ENCODE assay signal across 9 cellular contexts in the genomic region with DNA sequence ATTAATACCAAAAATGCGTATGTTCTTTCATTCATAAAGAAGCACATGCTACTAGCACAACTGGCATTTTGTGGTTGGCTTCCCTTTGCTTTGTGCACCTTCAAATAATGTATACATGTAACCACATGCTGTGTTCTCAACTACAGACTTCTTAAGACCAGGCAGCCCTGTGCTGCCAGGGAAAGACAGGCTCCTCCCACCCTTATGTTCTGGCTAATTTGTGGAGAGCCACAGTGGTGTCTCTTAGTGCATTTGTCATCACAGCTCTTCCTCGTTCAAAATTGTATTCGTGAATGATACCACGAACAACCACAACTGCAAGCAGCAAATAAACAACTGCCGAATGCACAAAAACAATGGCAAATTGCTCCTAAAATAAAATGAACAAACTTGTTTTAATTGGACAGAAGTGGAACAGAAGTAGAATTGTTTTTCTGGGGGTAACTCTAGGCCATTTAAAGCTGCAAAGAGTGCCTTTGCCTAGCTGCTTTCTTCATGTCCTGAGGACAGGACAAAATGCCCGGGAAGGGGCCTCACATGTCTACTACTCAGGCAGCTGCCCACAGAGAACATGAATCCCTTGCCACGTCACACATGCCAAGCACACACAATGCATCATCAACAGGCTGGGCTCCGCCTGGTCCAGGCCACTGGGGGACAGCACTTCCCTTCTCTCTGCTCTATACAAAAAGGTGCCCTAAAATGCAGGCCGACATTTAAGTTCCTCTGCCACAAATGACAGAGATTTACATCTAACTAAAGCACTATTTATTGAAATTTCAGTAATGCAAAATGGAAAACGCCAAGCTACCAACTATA. TPM values are rescaled to one million over a fixed set of nuclear protein-coding genes. Genes with fewer than 3 reads are reported as not detected.
DNase-seq lines count a peak whose midpoint lies in the region; ATAC-seq and TF ChIP-seq lines count a peak whose summit lies in the region.
"Had no signal": no experiment of that assay in that cellular context is flagged by ENCODE, and none has a peak within 500 bp of the region (broad histone marks: within the 10 kb centered on the region; RNA-seq: fewer than 3 reads in every experiment).

No MANE protein-coding gene starts in this region.

- intact Hi-C loops in sigmoid colon (cut with DNase I), result no loop called here
- intact Hi-C loops in colonic mucosa (cut with DNase I), result no loop called here

- TF ChIP-seq POLR2A in sigmoid colon (IDR thresholded peaks at IDR 0.05), result no peak

- H3K27me3 ChIP-seq in sigmoid colon (no peaks in the 10 kb centered on the region), colonic mucosa (no peaks in the 10 kb centered on the region)

- no peak for ATAC-seq in GM21576 (IDR thresholded peaks at IDR 0.05; ENCODE audit: unreplicated experiment)

- H3K4me1 ChIP-seq in sigmoid colon (peaks cover 0 to 73% (median 68%) of the 10 kb centered on the region in 4 donors), colonic mucosa (no peaks in the 10 kb centered on the region)

- H3K36me3 ChIP-seq in sigmoid colon (peaks cover 0 to 3% (median 0%) of the 10 kb centered on the region in 4 donors), colonic mucosa (no peaks in the 10 kb centered on the region)

- H3K9me3 ChIP-seq in sigmoid colon (no peaks in the 10 kb centered on the region), colonic mucosa (no peaks in the 10 kb centered on the region)

- WGBS in sigmoid colon, 2 donors, result 72 to 84% methylated on average over 10 of the region's 10 CpGs

- no peak for TF ChIP-seq CTCF in sigmoid colon (IDR thresholded peaks at IDR 0.05)
- TF ChIP-seq CTCF in GM10266 (IDR thresholded peaks at IDR 0.05; ENCODE audit: control insufficient read depth, insufficient read depth, low read depth, missing control alignments), result no peak
- no peak for TF ChIP-seq CTCF in colonic mucosa (IDR thresholded peaks at IDR 0.05)

- TF ChIP-seq EP300 in sigmoid colon (IDR thresholded peaks at IDR 0.05), result no peak

- H3K27ac ChIP-seq in angular gyrus (ENCODE audit: low read depth, low read length) (peak overlapping the region; percentile 10), sigmoid colon (no peak overlapping the region), colonic mucosa (no peak overlapping the region)

- DNase-seq in COR-L47 (lab: John Stamatoyannopoulos, UW), result peak; percentile 29
- peak; percentile 70 for DNase-seq in NCI-H1694 (lab: John Stamatoyannopoulos, UW)
- peak; percentile 83 for DNase-seq in medulla oblongata (ENCODE audit: extremely low spot score)
- no peak for DNase-seq in sigmoid colon
- DNase-seq in GM10266 (ENCODE audit: extremely low spot score), result no peak
- DNase-seq in colonic mucosa, result no peak

- no peak overlapping the region for H3K4me3 ChIP-seq in sigmoid colon
- H3K4me3 ChIP-seq in colonic mucosa, result no peak overlapping the region
- H3K4me3 ChIP-seq: lung had no signal

- H3K9ac ChIP-seq in colonic mucosa (ENCODE audit: low read depth in 2 of 2, low read length in 2 of 2), result no peak overlapping the region

RNA-seq across cellular contexts. Expression of gene IRS2, which starts 21.7 kb away (rescaled TPM):
- total RNA-seq in sigmoid colon, result 10 to 100 TPM; 15.3 to 21.9 (median 20.3) TPM
- 1 to 10 TPM; 3.6 to 8.6 (median 5.8) TPM for polyA plus RNA-seq in sigmoid colon
- 10 to 100 TPM in 1 of 2 donors, 1 to 10 TPM in 1; 6.7 to 23.0 TPM for total RNA-seq in colonic mucosa

Comparison
In these comparisons a context has a peak if more than half of its experiments do, and no peak if none do; other contexts are left out.
1. DNase-seq: peak in COR-L47 (single experiment), NCI-H1694 (single experiment) and medulla oblongata (single experiment); none in sigmoid colon (single experiment), GM10266 (single experiment) and colonic mucosa (single experiment).